ENCODE assay signal across 8 cellular contexts in the genomic region with DNA sequence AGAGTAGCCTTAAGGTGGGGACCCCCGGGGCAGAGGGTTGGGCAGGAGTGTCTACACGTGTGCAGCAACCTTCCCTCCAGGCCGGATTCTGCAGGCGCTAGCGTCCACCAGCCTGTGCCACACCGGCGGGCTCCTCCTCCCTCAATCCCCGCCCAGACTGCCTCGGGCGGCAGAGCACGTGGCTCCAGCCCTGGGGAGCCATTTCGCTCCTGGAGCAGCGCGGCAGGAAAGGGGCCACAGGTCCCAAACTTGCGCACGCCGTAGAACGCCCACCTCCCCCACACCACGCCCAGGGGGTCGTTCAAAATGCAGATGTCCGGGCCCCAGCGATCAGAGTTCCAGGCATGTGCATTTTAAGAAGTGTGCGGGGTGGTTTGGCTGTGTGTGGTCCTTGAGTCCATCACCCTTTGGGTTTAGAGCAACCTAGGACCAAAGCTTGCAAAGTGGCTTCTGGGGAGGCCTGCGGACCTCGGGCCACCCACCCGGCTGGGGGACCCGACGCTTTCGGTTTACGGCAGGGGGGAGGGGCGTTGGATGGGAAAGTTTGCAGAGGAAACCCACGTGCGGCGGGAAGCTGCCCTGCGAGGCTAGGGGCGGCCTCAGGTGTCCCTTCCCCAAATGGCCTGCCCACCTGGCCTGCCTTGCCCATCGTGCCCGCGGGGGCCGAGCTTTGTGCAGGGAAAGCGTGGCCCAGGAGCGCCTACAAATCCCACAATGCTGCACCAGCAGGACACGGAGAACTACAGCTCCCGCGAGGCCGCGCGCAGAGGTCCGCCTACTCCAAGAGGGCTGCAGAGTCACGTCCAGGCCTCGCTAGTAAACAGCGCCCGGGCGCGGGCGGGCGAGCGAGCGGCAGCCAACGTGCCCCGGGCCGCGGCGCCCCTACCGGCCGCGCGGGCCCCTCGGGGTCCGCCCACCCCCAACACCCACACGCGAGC. TPM values are rescaled to one million over a fixed set of nuclear protein-coding genes. Genes with fewer than 3 reads are reported as not detected.
DNase-seq lines count a peak whose midpoint lies in the region; ATAC-seq and TF ChIP-seq lines count a peak whose summit lies in the region.

No MANE protein-coding gene starts in this region.

- no peaks in the 10 kb centered on the region for H3K27me3 Mint-ChIP-seq in T-helper 1 cell treated with Interleukin-12 subunit alpha and Interleukin-12 subunit beta and Interleukin-4 antibody, amounts not matched to agents 30 μg/mL and 1 μg/mL, for 36 hours (ENCODE audit: low read depth)

- peak overlapping the region; percentile 87 for H3K27ac Mint-ChIP-seq in T-helper 1 cell treated with Interleukin-12 subunit alpha and Interleukin-12 subunit beta and Interleukin-4 antibody, amounts not matched to agents 30 μg/mL and 1 μg/mL, for 36 hours

- peaks cover 10% of the 10 kb centered on the region for H3K4me1 Mint-ChIP-seq in T-helper 1 cell treated with Interleukin-12 subunit alpha and Interleukin-12 subunit beta and Interleukin-4 antibody, amounts not matched to agents 30 μg/mL and 1 μg/mL, for 36 hours (ENCODE audit: low read depth)

- H3K9me3 ChIP-seq in right cardiac atrium (ENCODE audit: control insufficient read depth, low read length) (no peaks in the 10 kb centered on the region), uterus (no peaks in the 10 kb centered on the region)

- H3K4me3 Mint-ChIP-seq in T-helper 1 cell treated with Interleukin-12 subunit alpha and Interleukin-12 subunit beta and Interleukin-4 antibody, amounts not matched to agents 30 μg/mL and 1 μg/mL, for 36 hours = peak overlapping the region; percentile 87

- no peaks in the 10 kb centered on the region for H3K36me3 ChIP-seq in uterus

- H3K9me3 Mint-ChIP-seq in T-helper 1 cell treated with Interleukin-12 subunit alpha and Interleukin-12 subunit beta and Interleukin-4 antibody, amounts not matched to agents 30 μg/mL and 1 μg/mL, for 36 hours = no peaks in the 10 kb centered on the region

- WGBS in right cardiac atrium = under 1% methylated on average over 72 of the region's 72 CpGs

- peak; percentile 96 for DNase-seq in GM12865 (ENCODE audit: low read depth)
- peak; percentile 97 for DNase-seq in NCI-H146 (lab: John Stamatoyannopoulos, UW)
- DNase-seq in right cardiac atrium = peak; percentile 94 to 98 (median 96)
- DNase-seq in putamen (ENCODE audit: low spot score) = peak; percentile 92
- DNase-seq in uterus = peak; percentile 88 to 90

- TF ChIP-seq CTCF in GM12865 (IDR thresholded peaks at IDR 0.05; ENCODE audit: insufficient read depth, low read depth, low read length, missing control alignments) (no peak), uterus (IDR thresholded peaks at IDR 0.05) (peak in 1 of 4 experiments; percentile 36)

- H3K36me3 Mint-ChIP-seq in T-helper 1 cell treated with Interleukin-12 subunit alpha and Interleukin-12 subunit beta and Interleukin-4 antibody, amounts not matched to agents 30 μg/mL and 1 μg/mL, for 36 hours (ENCODE audit: low read depth) = no peaks in the 10 kb centered on the region

- H3K4me1 ChIP-seq in right cardiac atrium (ENCODE audit: control insufficient read depth, insufficient read depth, low read length) (no peaks in the 10 kb centered on the region), uterus (peaks cover 0 to 5% of the 10 kb centered on the region in 2 donors)

- peak; percentile 66 to 76 for TF ChIP-seq POLR2A in uterus (IDR thresholded peaks at IDR 0.05)

- peak; percentile 61 for ATAC-seq in HG02798 (IDR thresholded peaks at IDR 0.05; ENCODE audit: poor library complexity, unreplicated experiment)
- ATAC-seq in right cardiac atrium = peak; percentile 88 to 89

- intact Hi-C loops in right cardiac atrium (cut with DNase I) (no loop called here), uterus (cut with DNase I; ENCODE audit: low total_unique reads) (no loop called here)

- H3K27me3 ChIP-seq in right cardiac atrium (ENCODE audit: control insufficient read depth, insufficient read depth) (no peaks in the 10 kb centered on the region), uterus (no peaks in the 10 kb centered on the region)

- H3K4me3 ChIP-seq in GM12865 (ENCODE audit: low read depth, low read length) (peak overlapping the region; percentile 74), right cardiac atrium (ENCODE audit: low read length) (peak overlapping the region; percentile 93), uterus (peak overlapping the region; percentile 67 to 99)

- H3K27ac ChIP-seq in angular gyrus (ENCODE audit: low read depth, low read length) (peak overlapping the region; percentile 85), right cardiac atrium (ENCODE audit: low read length) (peak overlapping the region; percentile 54), uterus (peak overlapping the region; percentile 88 to 89)

RNA-seq across cellular contexts. Expression of a gene that starts 1.4 kb away (rescaled TPM):
- total RNA-seq in right cardiac atrium (1 to 10 TPM; 2.3 to 4.2 (median 3.5) TPM), uterus (10 to 100 TPM in 2 of 4 donors, 1 to 10 TPM in 2; 2.1 to 18.7 (median 8.2) TPM)
- 2.1 TPM for polyA plus RNA-seq in right cardiac atrium

RNA-seq across cellular contexts. Expression of a gene that starts 29.6 kb away (rescaled TPM):
- total RNA-seq in right cardiac atrium = 100 to 1,000 TPM; 338 to 395 (median 359) TPM
- 255 TPM for polyA plus RNA-seq in right cardiac atrium
- total RNA-seq in uterus = 10 to 100 TPM in 1 of 4 donors, 1 to 10 TPM in 2, under 1 TPM in 1; 0.29 to 10.1 (median 7.6) TPM

RNA-seq across cellular contexts. Expression of a gene that starts 44.4 kb away (rescaled TPM):
- total RNA-seq in right cardiac atrium = 10 to 100 TPM; 20.0 to 34.6 (median 33.1) TPM
- polyA plus RNA-seq in right cardiac atrium = 15.2 TPM
- total RNA-seq in uterus = 10 to 100 TPM in 1 of 4 donors, 1 to 10 TPM in 3; 2.9 to 55.8 (median 5.1) TPM

Comparison
In these comparisons a context has a peak if more than half of its experiments do, and no peak if none do; other contexts are left out.
1. Peak in every context shown above with its lines: DNase-seq, ATAC-seq, H3K4me3 ChIP-seq and H3K27ac ChIP-seq.
2. RNA of a gene that starts 29.6 kb away (total RNA-seq): 338 to 395 TPM in right cardiac atrium; 0.29 to 10.1 TPM in uterus; every median in the first group is over 10 times any median in the second.